Comparison of ENCODE assay signal across 1 cellular context in genomic region chr13:50352720-50353491, GRCh38.
TF ChIP-seq lines count a peak whose summit lies in the region.

No MANE protein-coding gene starts in this region.

TF ChIP-seq in HEK293, 187 proteins besides CTCF, POLR2A, EP300 and RAD21 (continued from another document and continues in another):
- TF ChIP-seq, protein P1, sequence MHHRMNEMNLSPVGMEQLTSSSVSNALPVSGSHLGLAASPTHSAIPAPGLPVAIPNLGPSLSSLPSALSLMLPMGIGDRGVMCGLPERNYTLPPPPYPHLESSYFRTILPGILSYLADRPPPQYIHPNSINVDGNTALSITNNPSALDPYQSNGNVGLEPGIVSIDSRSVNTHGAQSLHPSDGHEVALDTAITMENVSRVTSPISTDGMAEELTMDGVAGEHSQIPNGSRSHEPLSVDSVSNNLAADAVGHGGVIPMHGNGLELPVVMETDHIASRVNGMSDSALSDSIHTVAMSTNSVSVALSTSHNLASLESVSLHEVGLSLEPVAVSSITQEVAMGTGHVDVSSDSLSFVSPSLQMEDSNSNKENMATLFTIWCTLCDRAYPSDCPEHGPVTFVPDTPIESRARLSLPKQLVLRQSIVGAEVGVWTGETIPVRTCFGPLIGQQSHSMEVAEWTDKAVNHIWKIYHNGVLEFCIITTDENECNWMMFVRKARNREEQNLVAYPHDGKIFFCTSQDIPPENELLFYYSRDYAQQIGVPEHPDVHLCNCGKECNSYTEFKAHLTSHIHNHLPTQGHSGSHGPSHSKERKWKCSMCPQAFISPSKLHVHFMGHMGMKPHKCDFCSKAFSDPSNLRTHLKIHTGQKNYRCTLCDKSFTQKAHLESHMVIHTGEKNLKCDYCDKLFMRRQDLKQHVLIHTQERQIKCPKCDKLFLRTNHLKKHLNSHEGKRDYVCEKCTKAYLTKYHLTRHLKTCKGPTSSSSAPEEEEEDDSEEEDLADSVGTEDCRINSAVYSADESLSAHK (tag by site-specific recombination; IDR thresholded peaks at IDR 0.05) = peak; percentile 22; the same call in 1 of the 2 replicates
- TF ChIP-seq SP2 (tag by site-specific recombination; IDR thresholded peaks at IDR 0.05) (no peak), ZNF23 (tag by site-specific recombination; IDR thresholded peaks at IDR 0.05; ENCODE audit: borderline replicate concordance) (no peak), ZNF660 (tag by site-specific recombination; IDR thresholded peaks at IDR 0.05) (0 out of 2 replicates have a peak, but pooled peaks have one; percentile 22), ZBTB11 (tag by site-specific recombination; conservative IDR thresholded peaks at IDR 0.05; ENCODE audit: low read depth) (no peak), GLIS1 (tag by site-specific recombination; IDR thresholded peaks at IDR 0.05) (no peak), SCRT2 (tag by site-specific recombination; IDR thresholded peaks at IDR 0.05) (peak; percentile 42; the same call in 1 of the 2 replicates), PRDM1 (tag by site-specific recombination; IDR thresholded peaks at IDR 0.05) (peak; percentile 26; the same call in 1 of the 2 replicates), ZNF629 (tag by site-specific recombination; IDR thresholded peaks at IDR 0.05) (peak; percentile 76), ZNF169 (tag by site-specific recombination; IDR thresholded peaks at IDR 0.05) (no peak), ZNF530 (tag by site-specific recombination; IDR thresholded peaks at IDR 0.05; ENCODE audit: low read depth) (no peak), PRDM6 (tag by site-specific recombination; IDR thresholded peaks at IDR 0.05) (peak; percentile 49; the same call in 1 of the 2 replicates), OSR2 (tag by site-specific recombination; IDR thresholded peaks at IDR 0.05) (peak; percentile 19; the same call in 1 of the 2 replicates), ZNF366 (tag by site-specific recombination; conservative IDR thresholded peaks at IDR 0.05) (0 out of 2 replicates have a peak, but pooled peaks have one; percentile 17), EGR2 (tag by site-specific recombination; IDR thresholded peaks at IDR 0.05; ENCODE audit: low read depth) (peak; percentile 96), ZNF394 (tag by site-specific recombination; IDR thresholded peaks at IDR 0.05; ENCODE audit: borderline replicate concordance) (peak; percentile 35; the same call in 1 of the 2 replicates), KLF10 (tag by site-specific recombination; IDR thresholded peaks at IDR 0.05) (0 out of 2 replicates have a peak, but pooled peaks have one; percentile 53), ZIC2 (tag by site-specific recombination; IDR thresholded peaks at IDR 0.05) (0 out of 2 replicates have a peak, but pooled peaks have one; percentile 9), ZNF324 (tag by site-specific recombination; IDR thresholded peaks at IDR 0.05) (peak; percentile 25; the same call in 1 of the 2 replicates), ZFP69B (tag by site-specific recombination; IDR thresholded peaks at IDR 0.05) (peak; percentile 57; the same call in 1 of the 2 replicates), ZNF514 (tag by site-specific recombination; IDR thresholded peaks at IDR 0.05) (no peak), GFI1B (tag by site-specific recombination; IDR thresholded peaks at IDR 0.05) (peak; percentile 90), ZNF24 (tag by site-specific recombination; IDR thresholded peaks at IDR 0.05) (peak; percentile 52; the same call in 1 of the 2 replicates), ZNF639 (tag by site-specific recombination; IDR thresholded peaks at IDR 0.05) (no peak), WT1 (tag by site-specific recombination; IDR thresholded peaks at IDR 0.05) (peak; percentile 65; the same call in 1 of the 2 replicates), ZNF2 (tag by site-specific recombination; IDR thresholded peaks at IDR 0.05) (no peak), ZNF621 (tag by site-specific recombination; IDR thresholded peaks at IDR 0.05) (no peak), ZNF341 (tag by site-specific recombination; IDR thresholded peaks at IDR 0.05; ENCODE audit: low read depth) (peak; percentile 27; the same call in 1 of the 2 replicates), ZBTB8A (tag by site-specific recombination; IDR thresholded peaks at IDR 0.05) (no peak)
- TF ChIP-seq, protein P2, sequence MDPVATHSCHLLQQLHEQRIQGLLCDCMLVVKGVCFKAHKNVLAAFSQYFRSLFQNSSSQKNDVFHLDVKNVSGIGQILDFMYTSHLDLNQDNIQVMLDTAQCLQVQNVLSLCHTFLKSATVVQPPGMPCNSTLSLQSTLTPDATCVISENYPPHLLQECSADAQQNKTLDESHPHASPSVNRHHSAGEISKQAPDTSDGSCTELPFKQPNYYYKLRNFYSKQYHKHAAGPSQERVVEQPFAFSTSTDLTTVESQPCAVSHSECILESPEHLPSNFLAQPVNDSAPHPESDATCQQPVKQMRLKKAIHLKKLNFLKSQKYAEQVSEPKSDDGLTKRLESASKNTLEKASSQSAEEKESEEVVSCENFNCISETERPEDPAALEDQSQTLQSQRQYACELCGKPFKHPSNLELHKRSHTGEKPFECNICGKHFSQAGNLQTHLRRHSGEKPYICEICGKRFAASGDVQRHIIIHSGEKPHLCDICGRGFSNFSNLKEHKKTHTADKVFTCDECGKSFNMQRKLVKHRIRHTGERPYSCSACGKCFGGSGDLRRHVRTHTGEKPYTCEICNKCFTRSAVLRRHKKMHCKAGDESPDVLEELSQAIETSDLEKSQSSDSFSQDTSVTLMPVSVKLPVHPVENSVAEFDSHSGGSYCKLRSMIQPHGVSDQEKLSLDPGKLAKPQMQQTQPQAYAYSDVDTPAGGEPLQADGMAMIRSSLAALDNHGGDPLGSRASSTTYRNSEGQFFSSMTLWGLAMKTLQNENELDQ (tag by site-specific recombination; IDR thresholded peaks at IDR 0.05; ENCODE audit: low read depth) = no peak
- TF ChIP-seq, protein P3, sequence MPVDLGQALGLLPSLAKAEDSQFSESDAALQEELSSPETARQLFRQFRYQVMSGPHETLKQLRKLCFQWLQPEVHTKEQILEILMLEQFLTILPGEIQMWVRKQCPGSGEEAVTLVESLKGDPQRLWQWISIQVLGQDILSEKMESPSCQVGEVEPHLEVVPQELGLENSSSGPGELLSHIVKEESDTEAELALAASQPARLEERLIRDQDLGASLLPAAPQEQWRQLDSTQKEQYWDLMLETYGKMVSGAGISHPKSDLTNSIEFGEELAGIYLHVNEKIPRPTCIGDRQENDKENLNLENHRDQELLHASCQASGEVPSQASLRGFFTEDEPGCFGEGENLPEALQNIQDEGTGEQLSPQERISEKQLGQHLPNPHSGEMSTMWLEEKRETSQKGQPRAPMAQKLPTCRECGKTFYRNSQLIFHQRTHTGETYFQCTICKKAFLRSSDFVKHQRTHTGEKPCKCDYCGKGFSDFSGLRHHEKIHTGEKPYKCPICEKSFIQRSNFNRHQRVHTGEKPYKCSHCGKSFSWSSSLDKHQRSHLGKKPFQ (tag by site-specific recombination; IDR thresholded peaks at IDR 0.05) = 0 out of 2 replicates have a peak, but pooled peaks have one; percentile 65
- TF ChIP-seq, protein P4, sequence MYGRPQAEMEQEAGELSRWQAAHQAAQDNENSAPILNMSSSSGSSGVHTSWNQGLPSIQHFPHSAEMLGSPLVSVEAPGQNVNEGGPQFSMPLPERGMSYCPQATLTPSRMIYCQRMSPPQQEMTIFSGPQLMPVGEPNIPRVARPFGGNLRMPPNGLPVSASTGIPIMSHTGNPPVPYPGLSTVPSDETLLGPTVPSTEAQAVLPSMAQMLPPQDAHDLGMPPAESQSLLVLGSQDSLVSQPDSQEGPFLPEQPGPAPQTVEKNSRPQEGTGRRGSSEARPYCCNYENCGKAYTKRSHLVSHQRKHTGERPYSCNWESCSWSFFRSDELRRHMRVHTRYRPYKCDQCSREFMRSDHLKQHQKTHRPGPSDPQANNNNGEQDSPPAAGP (tag by site-specific recombination; IDR thresholded peaks at IDR 0.05) = peak; percentile 91
- TF ChIP-seq, protein P5, sequence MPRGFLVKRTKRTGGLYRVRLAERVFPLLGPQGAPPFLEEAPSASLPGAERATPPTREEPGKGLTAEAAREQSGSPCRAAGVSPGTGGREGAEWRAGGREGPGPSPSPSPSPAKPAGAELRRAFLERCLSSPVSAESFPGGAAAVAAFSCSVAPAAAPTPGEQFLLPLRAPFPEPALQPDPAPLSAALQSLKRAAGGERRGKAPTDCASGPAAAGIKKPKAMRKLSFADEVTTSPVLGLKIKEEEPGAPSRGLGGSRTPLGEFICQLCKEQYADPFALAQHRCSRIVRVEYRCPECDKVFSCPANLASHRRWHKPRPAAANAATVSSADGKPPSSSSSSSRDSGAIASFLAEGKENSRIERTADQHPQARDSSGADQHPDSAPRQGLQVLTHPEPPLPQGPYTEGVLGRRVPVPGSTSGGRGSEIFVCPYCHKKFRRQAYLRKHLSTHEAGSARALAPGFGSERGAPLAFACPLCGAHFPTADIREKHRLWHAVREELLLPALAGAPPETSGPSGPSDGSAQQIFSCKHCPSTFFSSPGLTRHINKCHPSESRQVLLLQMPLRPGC (tag by site-specific recombination; IDR thresholded peaks at IDR 0.05) = 0 out of 2 replicates have a peak, but pooled peaks have one; percentile 10
- TF ChIP-seq, protein P6, sequence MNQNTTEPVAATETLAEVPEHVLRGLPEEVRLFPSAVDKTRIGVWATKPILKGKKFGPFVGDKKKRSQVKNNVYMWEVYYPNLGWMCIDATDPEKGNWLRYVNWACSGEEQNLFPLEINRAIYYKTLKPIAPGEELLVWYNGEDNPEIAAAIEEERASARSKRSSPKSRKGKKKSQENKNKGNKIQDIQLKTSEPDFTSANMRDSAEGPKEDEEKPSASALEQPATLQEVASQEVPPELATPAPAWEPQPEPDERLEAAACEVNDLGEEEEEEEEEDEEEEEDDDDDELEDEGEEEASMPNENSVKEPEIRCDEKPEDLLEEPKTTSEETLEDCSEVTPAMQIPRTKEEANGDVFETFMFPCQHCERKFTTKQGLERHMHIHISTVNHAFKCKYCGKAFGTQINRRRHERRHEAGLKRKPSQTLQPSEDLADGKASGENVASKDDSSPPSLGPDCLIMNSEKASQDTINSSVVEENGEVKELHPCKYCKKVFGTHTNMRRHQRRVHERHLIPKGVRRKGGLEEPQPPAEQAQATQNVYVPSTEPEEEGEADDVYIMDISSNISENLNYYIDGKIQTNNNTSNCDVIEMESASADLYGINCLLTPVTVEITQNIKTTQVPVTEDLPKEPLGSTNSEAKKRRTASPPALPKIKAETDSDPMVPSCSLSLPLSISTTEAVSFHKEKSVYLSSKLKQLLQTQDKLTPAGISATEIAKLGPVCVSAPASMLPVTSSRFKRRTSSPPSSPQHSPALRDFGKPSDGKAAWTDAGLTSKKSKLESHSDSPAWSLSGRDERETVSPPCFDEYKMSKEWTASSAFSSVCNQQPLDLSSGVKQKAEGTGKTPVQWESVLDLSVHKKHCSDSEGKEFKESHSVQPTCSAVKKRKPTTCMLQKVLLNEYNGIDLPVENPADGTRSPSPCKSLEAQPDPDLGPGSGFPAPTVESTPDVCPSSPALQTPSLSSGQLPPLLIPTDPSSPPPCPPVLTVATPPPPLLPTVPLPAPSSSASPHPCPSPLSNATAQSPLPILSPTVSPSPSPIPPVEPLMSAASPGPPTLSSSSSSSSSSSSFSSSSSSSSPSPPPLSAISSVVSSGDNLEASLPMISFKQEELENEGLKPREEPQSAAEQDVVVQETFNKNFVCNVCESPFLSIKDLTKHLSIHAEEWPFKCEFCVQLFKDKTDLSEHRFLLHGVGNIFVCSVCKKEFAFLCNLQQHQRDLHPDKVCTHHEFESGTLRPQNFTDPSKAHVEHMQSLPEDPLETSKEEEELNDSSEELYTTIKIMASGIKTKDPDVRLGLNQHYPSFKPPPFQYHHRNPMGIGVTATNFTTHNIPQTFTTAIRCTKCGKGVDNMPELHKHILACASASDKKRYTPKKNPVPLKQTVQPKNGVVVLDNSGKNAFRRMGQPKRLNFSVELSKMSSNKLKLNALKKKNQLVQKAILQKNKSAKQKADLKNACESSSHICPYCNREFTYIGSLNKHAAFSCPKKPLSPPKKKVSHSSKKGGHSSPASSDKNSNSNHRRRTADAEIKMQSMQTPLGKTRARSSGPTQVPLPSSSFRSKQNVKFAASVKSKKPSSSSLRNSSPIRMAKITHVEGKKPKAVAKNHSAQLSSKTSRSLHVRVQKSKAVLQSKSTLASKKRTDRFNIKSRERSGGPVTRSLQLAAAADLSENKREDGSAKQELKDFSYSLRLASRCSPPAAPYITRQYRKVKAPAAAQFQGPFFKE (tag by site-specific recombination; IDR thresholded peaks at IDR 0.05; ENCODE audit: borderline replicate concordance) = no peak
